ENCODE assay signal across 8 cellular contexts in the genomic region with DNA sequence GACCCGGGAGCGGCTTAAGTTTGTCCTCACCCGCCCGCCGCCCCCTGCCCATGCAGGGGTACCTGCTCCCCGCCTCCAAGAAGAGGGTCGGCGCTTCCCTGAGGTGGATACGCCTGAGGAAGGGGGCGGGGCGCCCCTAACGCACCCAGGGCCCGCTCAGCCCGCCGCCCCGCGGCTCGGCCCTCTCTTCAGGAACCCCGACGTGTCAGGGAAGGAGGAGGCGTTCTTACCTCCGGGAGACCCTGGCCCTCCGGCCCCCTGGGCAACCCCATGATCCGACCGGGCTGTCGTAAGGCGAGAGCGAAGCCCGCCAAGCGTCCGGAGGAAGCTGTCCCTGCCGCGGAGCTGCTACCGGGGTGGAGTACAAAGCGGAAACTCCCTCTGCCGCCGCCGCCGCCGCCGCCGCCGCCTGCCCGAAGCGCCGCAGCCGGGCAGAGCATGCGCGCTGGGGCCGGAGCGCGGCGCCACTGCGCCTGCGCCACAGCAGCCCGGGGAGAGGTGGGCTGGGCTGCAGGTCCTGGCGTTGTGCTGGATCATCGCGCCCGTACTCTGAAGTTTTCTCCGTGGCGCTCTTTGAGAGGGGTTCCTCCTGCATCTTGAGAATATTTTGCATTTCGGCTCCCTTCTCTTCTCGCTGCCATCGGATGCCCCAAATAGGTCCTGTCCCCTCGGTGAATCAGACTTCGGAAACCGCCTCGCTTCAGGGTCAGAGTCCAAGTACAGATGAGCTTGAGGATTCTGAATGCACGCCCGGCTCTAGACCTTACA. TPM values are rescaled to one million over a fixed set of nuclear protein-coding genes. Genes with fewer than 3 reads are reported as not detected.
DNase-seq lines count a peak whose midpoint lies in the region; ATAC-seq, FAIRE-seq and TF ChIP-seq lines count a peak whose summit lies in the region.

A gene with protein sequence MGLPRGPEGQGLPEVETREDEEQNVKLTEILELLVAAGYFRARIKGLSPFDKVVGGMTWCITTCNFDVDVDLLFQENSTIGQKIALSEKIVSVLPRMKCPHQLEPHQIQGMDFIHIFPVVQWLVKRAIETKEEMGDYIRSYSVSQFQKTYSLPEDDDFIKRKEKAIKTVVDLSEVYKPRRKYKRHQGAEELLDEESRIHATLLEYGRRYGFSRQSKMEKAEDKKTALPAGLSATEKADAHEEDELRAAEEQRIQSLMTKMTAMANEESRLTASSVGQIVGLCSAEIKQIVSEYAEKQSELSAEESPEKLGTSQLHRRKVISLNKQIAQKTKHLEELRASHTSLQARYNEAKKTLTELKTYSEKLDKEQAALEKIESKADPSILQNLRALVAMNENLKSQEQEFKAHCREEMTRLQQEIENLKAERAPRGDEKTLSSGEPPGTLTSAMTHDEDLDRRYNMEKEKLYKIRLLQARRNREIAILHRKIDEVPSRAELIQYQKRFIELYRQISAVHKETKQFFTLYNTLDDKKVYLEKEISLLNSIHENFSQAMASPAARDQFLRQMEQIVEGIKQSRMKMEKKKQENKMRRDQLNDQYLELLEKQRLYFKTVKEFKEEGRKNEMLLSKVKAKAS (minus strand): TSS at position 347 of the 768 bp plus-strand sequence. CDS start 75 bp downstream, at position 272.

- H3K4me1 ChIP-seq in ACC112 (ENCODE audit: control insufficient read depth, insufficient read depth, low read length, unreplicated experiment) (peaks cover 14% of the 10 kb centered on the region), breast epithelium (peaks cover 0 to 15% of the 10 kb centered on the region in 2 donors), small intestine (ENCODE audit: control insufficient read depth in 2 of 2, insufficient read depth in 1 of 2, low read depth in 1 of 2, low read length in 1 of 2) (peaks cover 0 to 2% of the 10 kb centered on the region in 2 donors)

- H3K27ac ChIP-seq in ACC112 (ENCODE audit: low read depth, low read length), result peak within 1 kb of the TSS; percentile 60
- H3K27ac ChIP-seq in WERI-Rb-1, result peak within 1 kb of the TSS; percentile 48
- peak within 1 kb of the TSS; percentile 77 to 89 for H3K27ac ChIP-seq in breast epithelium
- peak within 1 kb of the TSS; percentile 85 to 97 for H3K27ac ChIP-seq in small intestine (ENCODE audit: low read depth in 1 of 2, low read length in 1 of 2)

- H3K4me3 ChIP-seq in ACC112 (ENCODE audit: low read depth, low read length) (peak within 1 kb of the TSS; percentile 79), WERI-Rb-1 (ENCODE audit: low read depth, low read length) (peak within 1 kb of the TSS; percentile 90), breast epithelium (peak within 1 kb of the TSS; percentile 96 to 100 (median 100)), small intestine (ENCODE audit: low read depth in 1 of 2, low read length in 2 of 2) (peak within 1 kb of the TSS; percentile 74 to 99)

- peaks cover 49% of the 10 kb centered on the region for H3K79me2 ChIP-seq in ACC112 (ENCODE audit: control insufficient read depth, insufficient read depth, low read length, unreplicated experiment)

- no peaks in the 10 kb centered on the region for H3K27me3 ChIP-seq in ACC112 (ENCODE audit: insufficient read depth, low read length)
- H3K27me3 ChIP-seq in WERI-Rb-1 (ENCODE audit: insufficient read depth, low read depth, severe bottlenecking), result peaks cover 28% of the 10 kb centered on the region
- H3K27me3 ChIP-seq in breast epithelium, result no peaks in the 10 kb centered on the region
- H3K27me3 ChIP-seq in small intestine (ENCODE audit: control insufficient read depth in 2 of 2, insufficient read depth in 2 of 2, low read length in 2 of 2), result no peaks in the 10 kb centered on the region

- H3K36me3 ChIP-seq in ACC112 (ENCODE audit: insufficient read depth, low read length) (no peaks in the 10 kb centered on the region), WERI-Rb-1 (peaks cover 2% of the 10 kb centered on the region; the same call in 1 of the 2 replicates), breast epithelium (no peaks in the 10 kb centered on the region), small intestine (ENCODE audit: control insufficient read depth in 2 of 2, insufficient read depth in 2 of 2, low read length in 2 of 2) (no peaks in the 10 kb centered on the region)

- no peaks in the 10 kb centered on the region for H3K9me3 ChIP-seq in WERI-Rb-1 (ENCODE audit: severe bottlenecking)
- H3K9me3 ChIP-seq in breast epithelium, result no peaks in the 10 kb centered on the region
- H3K9me3 ChIP-seq in small intestine (ENCODE audit: control insufficient read depth, low read depth), result no peaks in the 10 kb centered on the region

- TF ChIP-seq CTCF in WERI-Rb-1 (IDR thresholded peaks at IDR 0.05; ENCODE audit: low read depth, low read length), result no peak
- TF ChIP-seq CTCF in breast epithelium (IDR thresholded peaks at IDR 0.05), result no peak

- TF ChIP-seq POLR2A in breast epithelium (IDR thresholded peaks at IDR 0.05), result no peak

- FAIRE-seq in small intestine (lab: Jason Lieb, UNC), result no peak

- 0 to 1% (median 0%) methylated on average over 52 to 71 of the region's 71 CpGs for WGBS in small intestine, 3 donors

- intact Hi-C loops in breast epithelium (cut with DNase I; ENCODE audit: low total_unique reads), result no loop called here

- ATAC-seq in GM18867 (IDR thresholded peaks at IDR 0.05; ENCODE audit: unreplicated experiment) (peak; percentile 92), HG03097 (IDR thresholded peaks at IDR 0.05; ENCODE audit: low FRiP score, unreplicated experiment) (peak; percentile 91)

- DNase-seq in NCI-H2196 treated with DMSO at 0.1 percent for 48 hours (lab: John Stamatoyannopoulos, UW; ENCODE audit: unreplicated experiment), result peak; percentile 77
- DNase-seq in WERI-Rb-1, result peak; percentile 75
- DNase-seq in breast epithelium (ENCODE audit: low spot score in 2 of 2), result peak; percentile 58 to 76
- peak; percentile 99 for DNase-seq in iPS-NIHi11 (ENCODE audit: low spot score)
- peak; percentile 85 for DNase-seq in small intestine

- peak within 1 kb of the TSS; percentile 89 for H2AFZ ChIP-seq in ACC112 (ENCODE audit: low read length, unreplicated experiment)

RNA-seq across cellular contexts. Expression of the gene that starts here (rescaled TPM):
- 10 to 100 TPM; 25.6 to 33.1 (median 32.9) TPM for total RNA-seq in breast epithelium
- polyA plus RNA-seq in small intestine, result 10 to 100 TPM in 2 of 3 donors, 1 to 10 TPM in 1; 7.2 to 13.6 (median 10.3) TPM

Comparison
In these comparisons a context has a peak if more than half of its experiments do, and no peak if none do; other contexts are left out.
1. Peak in every context shown above with its lines: DNase-seq, ATAC-seq, H3K4me3 ChIP-seq and H3K27ac ChIP-seq.